ENCODE assay signal across 1 cellular context in the genomic region with DNA sequence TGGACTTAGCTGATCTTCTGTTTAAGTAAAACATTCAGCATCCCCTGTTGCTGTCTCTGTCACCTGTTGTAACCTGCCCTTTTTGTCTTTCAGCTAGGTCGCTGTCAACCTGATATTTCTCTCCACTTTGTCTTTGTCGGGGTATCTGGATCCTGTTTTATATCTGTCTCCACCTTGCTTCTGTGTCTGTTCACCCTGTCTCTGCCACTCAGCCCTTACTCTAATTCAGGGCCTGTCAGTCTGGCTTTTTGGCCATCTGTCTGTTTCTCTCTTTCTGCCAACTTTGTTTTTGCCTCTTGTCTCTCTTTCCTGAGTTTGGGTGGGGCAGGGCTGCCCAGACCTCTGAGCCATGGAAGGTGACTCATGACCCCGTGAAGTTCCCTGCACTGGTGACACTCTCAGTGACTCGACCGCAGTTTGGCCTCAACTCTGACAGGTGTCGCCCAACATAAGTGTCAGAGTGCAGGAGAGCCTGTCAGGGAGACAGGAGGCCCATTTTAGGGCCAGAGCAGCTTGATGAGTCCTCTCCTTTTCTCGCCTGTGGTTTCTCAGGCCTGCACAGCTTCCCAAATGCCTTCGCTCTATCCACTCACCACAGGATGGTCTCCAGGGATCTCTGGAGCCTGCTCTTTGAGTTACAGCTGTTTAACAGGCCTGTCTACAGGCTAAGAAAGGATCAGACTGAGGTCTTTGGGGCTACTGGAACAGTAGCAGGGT.
TF ChIP-seq lines count a peak whose summit lies in the region.

No MANE protein-coding gene starts in this region.

TF ChIP-seq in K562, 482 proteins besides CTCF, POLR2A, EP300 and RAD21 (continued from another document and continues in another):
- TF ChIP-seq, protein P1, sequence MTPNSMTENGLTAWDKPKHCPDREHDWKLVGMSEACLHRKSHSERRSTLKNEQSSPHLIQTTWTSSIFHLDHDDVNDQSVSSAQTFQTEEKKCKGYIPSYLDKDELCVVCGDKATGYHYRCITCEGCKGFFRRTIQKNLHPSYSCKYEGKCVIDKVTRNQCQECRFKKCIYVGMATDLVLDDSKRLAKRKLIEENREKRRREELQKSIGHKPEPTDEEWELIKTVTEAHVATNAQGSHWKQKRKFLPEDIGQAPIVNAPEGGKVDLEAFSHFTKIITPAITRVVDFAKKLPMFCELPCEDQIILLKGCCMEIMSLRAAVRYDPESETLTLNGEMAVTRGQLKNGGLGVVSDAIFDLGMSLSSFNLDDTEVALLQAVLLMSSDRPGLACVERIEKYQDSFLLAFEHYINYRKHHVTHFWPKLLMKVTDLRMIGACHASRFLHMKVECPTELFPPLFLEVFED (CRISPR knock-in tag; conservative IDR thresholded peaks at IDR 0.05), result 0 out of 2 replicates have a peak, but pooled peaks have one; percentile 17
- TF ChIP-seq, protein P2, sequence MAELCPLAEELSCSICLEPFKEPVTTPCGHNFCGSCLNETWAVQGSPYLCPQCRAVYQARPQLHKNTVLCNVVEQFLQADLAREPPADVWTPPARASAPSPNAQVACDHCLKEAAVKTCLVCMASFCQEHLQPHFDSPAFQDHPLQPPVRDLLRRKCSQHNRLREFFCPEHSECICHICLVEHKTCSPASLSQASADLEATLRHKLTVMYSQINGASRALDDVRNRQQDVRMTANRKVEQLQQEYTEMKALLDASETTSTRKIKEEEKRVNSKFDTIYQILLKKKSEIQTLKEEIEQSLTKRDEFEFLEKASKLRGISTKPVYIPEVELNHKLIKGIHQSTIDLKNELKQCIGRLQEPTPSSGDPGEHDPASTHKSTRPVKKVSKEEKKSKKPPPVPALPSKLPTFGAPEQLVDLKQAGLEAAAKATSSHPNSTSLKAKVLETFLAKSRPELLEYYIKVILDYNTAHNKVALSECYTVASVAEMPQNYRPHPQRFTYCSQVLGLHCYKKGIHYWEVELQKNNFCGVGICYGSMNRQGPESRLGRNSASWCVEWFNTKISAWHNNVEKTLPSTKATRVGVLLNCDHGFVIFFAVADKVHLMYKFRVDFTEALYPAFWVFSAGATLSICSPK (IDR thresholded peaks at IDR 0.05; ENCODE audit: borderline replicate concordance), result no peak
- TF ChIP-seq ZNF165 (CRISPR knock-in tag; IDR thresholded peaks at IDR 0.05; ENCODE audit: borderline replicate concordance), result no peak
- TF ChIP-seq LCOR (CRISPR knock-in tag; IDR thresholded peaks at IDR 0.05), result peak; percentile 90
- TF ChIP-seq EHMT2 (IDR thresholded peaks at IDR 0.05), result no peak
- TF ChIP-seq, protein P3, sequence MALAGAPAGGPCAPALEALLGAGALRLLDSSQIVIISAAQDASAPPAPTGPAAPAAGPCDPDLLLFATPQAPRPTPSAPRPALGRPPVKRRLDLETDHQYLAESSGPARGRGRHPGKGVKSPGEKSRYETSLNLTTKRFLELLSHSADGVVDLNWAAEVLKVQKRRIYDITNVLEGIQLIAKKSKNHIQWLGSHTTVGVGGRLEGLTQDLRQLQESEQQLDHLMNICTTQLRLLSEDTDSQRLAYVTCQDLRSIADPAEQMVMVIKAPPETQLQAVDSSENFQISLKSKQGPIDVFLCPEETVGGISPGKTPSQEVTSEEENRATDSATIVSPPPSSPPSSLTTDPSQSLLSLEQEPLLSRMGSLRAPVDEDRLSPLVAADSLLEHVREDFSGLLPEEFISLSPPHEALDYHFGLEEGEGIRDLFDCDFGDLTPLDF (CRISPR knock-in tag; IDR thresholded peaks at IDR 0.05), result no peak
- TF ChIP-seq MAFG (tag; conservative IDR thresholded peaks at IDR 0.05), result no peak
- no peak for TF ChIP-seq HNRNPUL1 (IDR thresholded peaks at IDR 0.05; ENCODE audit: low read length)
- peak; percentile 56; the same call in 1 of the 2 replicates for TF ChIP-seq ATF7 (IDR thresholded peaks at IDR 0.05)
- TF ChIP-seq POLR2AphosphoS5 (IDR thresholded peaks at IDR 0.05; ENCODE audit: control insufficient read depth, insufficient read depth, low read depth, low read length), result 0 out of 2 replicates have a peak, but pooled peaks have one; percentile 4
- peak in 2 of 3 experiments; percentile 57 to 71 for TF ChIP-seq YY1 (IDR thresholded peaks at IDR 0.05; ENCODE audit: borderline replicate concordance in 1 of 3, control insufficient read depth in 1 of 3, extremely low read depth in 1 of 3, insufficient read depth in 3 of 3, insufficient read length in 1 of 3, insufficient replicate concordance in 2 of 3, low read depth in 1 of 3, low read length in 2 of 3)
- TF ChIP-seq HNRNPH1 (optimal IDR thresholded peaks at IDR 0.05; ENCODE audit: low read depth, low read length), result no peak
- no peak for TF ChIP-seq KDM2B (CRISPR knock-in tag; IDR thresholded peaks at IDR 0.05)
- TF ChIP-seq SIRT6 (IDR thresholded peaks at IDR 0.05; ENCODE audit: low read depth, low read length), result no peak
- TF ChIP-seq, protein P4, sequence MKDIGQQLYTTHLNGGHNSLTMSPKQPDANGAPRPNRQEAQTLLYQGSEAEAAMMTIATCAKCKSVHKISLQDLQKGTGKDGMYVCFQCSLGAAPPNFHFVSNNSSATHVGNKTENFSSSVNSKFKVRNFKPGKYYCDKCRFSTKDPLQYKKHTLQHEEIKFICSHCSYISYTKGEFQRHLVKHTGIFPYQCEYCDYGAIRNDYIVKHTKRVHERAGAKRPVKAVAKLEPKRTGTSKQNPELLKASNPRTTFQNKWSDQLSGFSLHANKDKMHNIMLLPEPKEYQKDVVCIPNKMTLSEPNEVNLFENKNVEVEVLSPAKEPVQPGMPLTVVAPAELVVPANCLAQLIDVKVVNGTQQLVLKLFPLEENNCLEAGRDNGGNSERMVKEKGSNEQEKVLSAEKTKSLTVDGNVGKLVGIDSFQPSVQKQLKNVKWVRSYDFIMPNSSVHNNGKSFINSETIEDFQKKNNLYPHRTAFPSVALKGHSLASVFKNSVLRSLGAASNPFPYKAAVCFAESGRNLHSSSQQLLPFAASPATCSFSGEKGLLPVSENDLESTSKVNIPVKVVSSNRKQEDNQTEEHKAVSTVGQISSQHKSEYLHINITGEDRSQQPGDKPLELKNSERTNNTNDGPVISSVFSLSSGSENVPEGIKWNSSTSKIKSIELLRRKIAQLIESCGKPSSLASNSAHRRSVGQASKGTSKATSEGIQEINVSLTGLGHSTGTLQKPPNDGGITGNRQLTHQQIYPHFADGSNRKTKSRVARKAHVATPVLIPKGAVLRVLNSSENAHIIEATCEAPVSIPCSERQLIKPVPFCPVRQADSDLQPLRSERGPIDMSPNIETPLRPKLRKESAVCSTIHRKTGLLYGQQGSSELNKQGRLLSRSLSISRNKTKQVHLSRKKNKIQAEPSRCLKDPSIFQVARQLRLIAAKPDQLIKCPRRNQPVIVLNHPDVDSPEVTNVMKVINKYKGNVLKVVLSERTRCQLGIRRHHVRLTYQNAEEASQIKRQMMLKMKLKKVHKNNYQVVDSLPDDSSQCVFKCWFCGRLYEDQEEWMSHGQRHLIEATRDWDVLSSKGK (CRISPR knock-in tag; IDR thresholded peaks at IDR 0.05), result no peak
- TF ChIP-seq, protein P5, sequence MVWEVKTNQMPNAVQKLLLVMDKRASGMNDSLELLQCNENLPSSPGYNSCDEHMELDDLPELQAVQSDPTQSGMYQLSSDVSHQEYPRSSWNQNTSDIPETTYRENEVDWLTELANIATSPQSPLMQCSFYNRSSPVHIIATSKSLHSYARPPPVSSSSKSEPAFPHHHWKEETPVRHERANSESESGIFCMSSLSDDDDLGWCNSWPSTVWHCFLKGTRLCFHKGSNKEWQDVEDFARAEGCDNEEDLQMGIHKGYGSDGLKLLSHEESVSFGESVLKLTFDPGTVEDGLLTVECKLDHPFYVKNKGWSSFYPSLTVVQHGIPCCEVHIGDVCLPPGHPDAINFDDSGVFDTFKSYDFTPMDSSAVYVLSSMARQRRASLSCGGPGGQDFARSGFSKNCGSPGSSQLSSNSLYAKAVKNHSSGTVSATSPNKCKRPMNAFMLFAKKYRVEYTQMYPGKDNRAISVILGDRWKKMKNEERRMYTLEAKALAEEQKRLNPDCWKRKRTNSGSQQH (CRISPR knock-in tag; IDR thresholded peaks at IDR 0.05), result 0 out of 2 replicates have a peak, but pooled peaks have one; percentile 46
- no peak for TF ChIP-seq ZSCAN32 (CRISPR knock-in tag; IDR thresholded peaks at IDR 0.05)
- TF ChIP-seq GATAD2B (IDR thresholded peaks at IDR 0.05; ENCODE audit: borderline replicate concordance), result no peak
- no peak for TF ChIP-seq NCOA1 (IDR thresholded peaks at IDR 0.05; ENCODE audit: low read depth)
- TF ChIP-seq, protein P6, sequence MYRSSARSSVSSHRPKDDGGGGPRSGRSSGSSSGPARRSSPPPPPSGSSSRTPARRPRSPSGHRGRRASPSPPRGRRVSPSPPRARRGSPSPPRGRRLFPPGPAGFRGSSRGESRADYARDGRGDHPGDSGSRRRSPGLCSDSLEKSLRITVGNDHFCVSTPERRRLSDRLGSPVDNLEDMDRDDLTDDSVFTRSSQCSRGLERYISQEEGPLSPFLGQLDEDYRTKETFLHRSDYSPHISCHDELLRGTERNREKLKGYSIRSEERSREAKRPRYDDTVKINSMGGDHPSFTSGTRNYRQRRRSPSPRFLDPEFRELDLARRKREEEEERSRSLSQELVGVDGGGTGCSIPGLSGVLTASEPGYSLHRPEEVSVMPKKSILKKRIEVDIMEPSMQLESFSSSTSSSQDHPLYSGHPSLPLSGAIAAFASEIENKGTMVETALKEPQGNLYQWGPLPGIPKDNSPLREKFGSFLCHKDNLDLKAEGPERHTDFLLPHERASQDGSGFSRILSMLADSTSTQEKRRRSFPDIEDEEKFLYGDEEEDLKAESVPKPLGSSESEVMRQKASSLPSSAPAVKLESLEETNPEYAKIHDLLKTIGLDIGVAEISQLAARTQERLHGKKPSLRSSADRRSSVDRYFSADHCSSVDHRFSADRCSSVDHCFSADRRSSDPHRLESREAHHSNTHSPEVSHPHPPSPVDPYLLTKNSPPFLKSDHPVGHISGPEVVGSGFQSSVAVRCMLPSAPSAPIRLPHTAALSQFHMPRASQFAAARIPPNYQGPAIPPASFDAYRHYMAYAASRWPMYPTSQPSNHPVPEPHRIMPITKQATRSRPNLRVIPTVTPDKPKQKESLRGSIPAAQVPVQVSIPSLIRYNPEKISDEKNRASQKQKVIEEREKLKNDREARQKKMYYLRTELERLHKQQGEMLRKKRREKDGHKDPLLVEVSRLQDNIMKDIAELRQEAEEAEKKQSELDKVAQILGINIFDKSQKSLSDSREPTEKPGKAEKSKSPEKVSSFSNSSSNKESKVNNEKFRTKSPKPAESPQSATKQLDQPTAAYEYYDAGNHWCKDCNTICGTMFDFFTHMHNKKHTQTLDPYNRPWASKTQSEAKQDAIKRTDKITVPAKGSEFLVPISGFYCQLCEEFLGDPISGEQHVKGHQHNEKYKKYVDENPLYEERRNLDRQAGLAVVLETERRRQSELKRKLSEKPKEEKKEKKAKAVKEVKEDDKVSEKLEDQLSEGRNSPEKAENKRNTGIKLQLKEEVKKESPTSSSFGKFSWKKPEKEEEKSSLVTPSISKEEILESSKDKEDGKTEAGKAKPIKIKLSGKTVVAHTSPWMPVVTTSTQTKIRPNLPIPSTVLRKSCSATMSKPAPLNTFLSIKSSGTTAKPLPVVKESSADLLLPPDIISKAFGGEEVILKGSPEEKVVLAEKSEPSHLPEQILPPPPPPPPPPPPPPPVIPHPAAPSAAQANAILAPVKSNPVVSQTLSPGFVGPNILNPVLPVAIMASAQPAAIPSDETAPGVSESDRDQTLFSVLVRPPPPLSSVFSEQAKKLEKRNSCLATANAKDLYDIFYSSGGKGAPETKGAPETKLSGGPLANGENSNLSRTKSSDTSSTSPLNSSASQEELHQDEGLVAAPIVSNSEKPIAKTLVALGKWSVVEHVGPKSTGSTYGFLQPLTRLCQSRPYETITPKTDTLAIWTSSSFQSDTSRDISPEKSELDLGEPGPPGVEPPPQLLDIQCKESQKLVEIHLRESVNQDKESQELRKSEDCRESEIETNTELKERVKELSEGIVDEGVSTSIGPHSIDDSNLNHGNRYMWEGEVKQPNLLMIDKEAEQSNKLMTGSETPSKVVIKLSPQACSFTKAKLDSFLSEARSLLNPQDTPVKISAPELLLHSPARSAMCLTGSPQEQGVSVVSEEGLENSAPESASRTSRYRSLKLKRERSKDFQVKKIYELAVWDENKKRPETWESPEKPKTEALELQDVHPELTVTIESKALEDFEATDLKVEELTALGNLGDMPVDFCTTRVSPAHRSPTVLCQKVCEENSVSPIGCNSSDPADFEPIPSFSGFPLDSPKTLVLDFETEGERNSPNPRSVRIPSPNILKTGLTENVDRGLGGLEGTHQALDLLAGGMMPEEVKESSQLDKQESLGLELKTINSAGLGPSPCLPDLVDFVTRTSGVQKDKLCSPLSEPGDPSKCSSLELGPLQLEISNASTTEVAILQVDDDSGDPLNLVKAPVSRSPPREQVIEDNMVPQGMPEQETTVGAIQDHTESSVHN (IDR thresholded peaks at IDR 0.05; ENCODE audit: borderline replicate concordance in 1 of 2, low read depth in 1 of 2), result peak in 1 of 2 experiments; percentile 74; a peak in 2 of 4 replicates
- TF ChIP-seq, protein P7, sequence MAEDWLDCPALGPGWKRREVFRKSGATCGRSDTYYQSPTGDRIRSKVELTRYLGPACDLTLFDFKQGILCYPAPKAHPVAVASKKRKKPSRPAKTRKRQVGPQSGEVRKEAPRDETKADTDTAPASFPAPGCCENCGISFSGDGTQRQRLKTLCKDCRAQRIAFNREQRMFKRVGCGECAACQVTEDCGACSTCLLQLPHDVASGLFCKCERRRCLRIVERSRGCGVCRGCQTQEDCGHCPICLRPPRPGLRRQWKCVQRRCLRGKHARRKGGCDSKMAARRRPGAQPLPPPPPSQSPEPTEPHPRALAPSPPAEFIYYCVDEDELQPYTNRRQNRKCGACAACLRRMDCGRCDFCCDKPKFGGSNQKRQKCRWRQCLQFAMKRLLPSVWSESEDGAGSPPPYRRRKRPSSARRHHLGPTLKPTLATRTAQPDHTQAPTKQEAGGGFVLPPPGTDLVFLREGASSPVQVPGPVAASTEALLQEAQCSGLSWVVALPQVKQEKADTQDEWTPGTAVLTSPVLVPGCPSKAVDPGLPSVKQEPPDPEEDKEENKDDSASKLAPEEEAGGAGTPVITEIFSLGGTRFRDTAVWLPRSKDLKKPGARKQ (CRISPR knock-in tag; IDR thresholded peaks at IDR 0.05), result no peak
- no peak for TF ChIP-seq NR2F6 (CRISPR knock-in tag; IDR thresholded peaks at IDR 0.05)
- peak in 1 of 2 experiments; percentile 66; a peak in 2 of 4 replicates for TF ChIP-seq SRF (CRISPR knock-in tag; IDR thresholded peaks at IDR 0.05)
- TF ChIP-seq SMARCE1 (IDR thresholded peaks at IDR 0.05), result peak; percentile 88
- TF ChIP-seq PRPF4 (IDR thresholded peaks at IDR 0.05; ENCODE audit: insufficient read depth, low read depth, low read length, poor library complexity, severe bottlenecking), result no peak
- no peak for TF ChIP-seq ZNF124 (CRISPR knock-in tag; IDR thresholded peaks at IDR 0.05)
- TF ChIP-seq MEF2D (tag; conservative IDR thresholded peaks at IDR 0.05; ENCODE audit: low read depth), result no peak
- TF ChIP-seq LEF1 (IDR thresholded peaks at IDR 0.05), result 0 out of 2 replicates have a peak, but pooled peaks have one; percentile 25
- TF ChIP-seq, protein P8, sequence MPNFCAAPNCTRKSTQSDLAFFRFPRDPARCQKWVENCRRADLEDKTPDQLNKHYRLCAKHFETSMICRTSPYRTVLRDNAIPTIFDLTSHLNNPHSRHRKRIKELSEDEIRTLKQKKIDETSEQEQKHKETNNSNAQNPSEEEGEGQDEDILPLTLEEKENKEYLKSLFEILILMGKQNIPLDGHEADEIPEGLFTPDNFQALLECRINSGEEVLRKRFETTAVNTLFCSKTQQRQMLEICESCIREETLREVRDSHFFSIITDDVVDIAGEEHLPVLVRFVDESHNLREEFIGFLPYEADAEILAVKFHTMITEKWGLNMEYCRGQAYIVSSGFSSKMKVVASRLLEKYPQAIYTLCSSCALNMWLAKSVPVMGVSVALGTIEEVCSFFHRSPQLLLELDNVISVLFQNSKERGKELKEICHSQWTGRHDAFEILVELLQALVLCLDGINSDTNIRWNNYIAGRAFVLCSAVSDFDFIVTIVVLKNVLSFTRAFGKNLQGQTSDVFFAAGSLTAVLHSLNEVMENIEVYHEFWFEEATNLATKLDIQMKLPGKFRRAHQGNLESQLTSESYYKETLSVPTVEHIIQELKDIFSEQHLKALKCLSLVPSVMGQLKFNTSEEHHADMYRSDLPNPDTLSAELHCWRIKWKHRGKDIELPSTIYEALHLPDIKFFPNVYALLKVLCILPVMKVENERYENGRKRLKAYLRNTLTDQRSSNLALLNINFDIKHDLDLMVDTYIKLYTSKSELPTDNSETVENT (CRISPR knock-in tag; IDR thresholded peaks at IDR 0.05), result no peak
